Comparison of ENCODE assay signal across 17 cellular contexts in genomic region chr1:245469734-245470133, GRCh38.
"Had no signal": no experiment of that assay in that cellular context is flagged by ENCODE, and none has a peak within 500 bp of the region (broad histone marks: within the 10 kb centered on the region; RNA-seq: fewer than 3 reads in every experiment).

No MANE protein-coding gene starts in this region.

- H3K4me1 ChIP-seq: esophagus muscularis mucosa, pancreas, sigmoid colon, testis, upper lobe of right lung had no signal

- H3K4me2 ChIP-seq: hepatocyte had no signal

- H3K27ac ChIP-seq: esophagus muscularis mucosa, hepatocyte, pancreas, sigmoid colon, testis, upper lobe of right lung had no signal

- FAIRE-seq: colon, pancreas had no signal

- H3K9me3 ChIP-seq: esophagus muscularis mucosa, pancreas, sigmoid colon, testis, upper lobe of right lung had no signal

- H3K4me3 ChIP-seq: esophagus muscularis mucosa, hepatocyte, pancreas, sigmoid colon, testis, upper lobe of right lung had no signal

- H3K36me3 ChIP-seq: esophagus muscularis mucosa, pancreas, sigmoid colon, upper lobe of right lung had no signal

- H3K27me3 ChIP-seq: esophagus muscularis mucosa, hepatocyte, pancreas, sigmoid colon, testis, upper lobe of right lung had no signal

- H2AFZ ChIP-seq: hepatocyte had no signal

- DNase-seq: activated B cell treated with CpG ODN at 0.5 μM for 24 hours; activated CD4-positive, alpha-beta T cell treated with anti-CD3 and anti-CD28 coated beads, Interleukin-2, amount 10 ng/mL, durations not matched to agents 7 days and 5 days; activated CD8-positive, alpha-beta memory T cell treated with anti-CD3 and anti-CD28 coated beads, Interleukin-2, amount 50 U/mL, for 48 hours; activated gamma-delta T cell; activated T-cell treated with anti-CD3 and anti-CD28 coated beads, Interleukin-2, amount 50 U/mL, for 72 hours; caudate nucleus; islet precursor cell; pancreas; sigmoid colon; stimulated activated CD4-positive, alpha-beta T cell treated with anti-CD3 and anti-CD28 coated beads, Interleukin-1b, Interleukin-23, amount 100 ng/mL, for 48 hours; stimulated activated naive CD8-positive, alpha-beta T cell treated with anti-CD3 and anti-CD28 coated beads, Interleukin-15, amount 100 ng/mL, for 72 hours; testis; upper lobe of right lung had no signal

- ATAC-seq: activated naive CD4-positive, alpha-beta T cell treated with anti-CD3 and anti-CD28 coated beads, Interleukin-2, amount 50 U/mL, for 72 hours; activated T-cell treated with anti-CD3 and anti-CD28 coated beads, Interleukin-2, amount 50 U/mL, for 72 hours; pancreas; stimulated activated naive CD8-positive, alpha-beta T cell treated with anti-CD3 and anti-CD28 coated beads, Interleukin-15, amount 100 ng/mL, for 72 hours; upper lobe of right lung had no signal
